Comparison of ENCODE assay signal across 9 cellular contexts in the genomic region with DNA sequence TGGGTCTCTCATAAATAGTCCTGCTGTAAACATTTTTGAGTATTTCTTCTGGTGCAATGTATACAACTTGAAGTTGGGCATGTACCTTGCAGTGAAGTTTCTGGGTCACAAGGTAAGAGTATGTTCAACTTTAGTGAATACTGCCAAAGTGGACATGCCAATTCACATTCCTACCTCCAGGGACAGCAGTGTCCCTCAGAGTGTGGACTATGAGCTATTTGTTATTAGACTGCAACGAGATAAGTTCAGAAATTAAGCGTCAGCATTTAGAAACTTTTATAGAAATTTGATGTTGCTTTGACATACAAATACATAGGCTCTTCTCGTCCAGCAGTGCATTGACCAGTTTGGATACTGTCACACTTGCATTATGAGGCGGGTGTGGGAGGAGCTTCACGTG. TPM values are rescaled to one million over a fixed set of nuclear protein-coding genes. Genes with fewer than 3 reads are reported as not detected.
DNase-seq lines count a peak whose midpoint lies in the region; ATAC-seq, FAIRE-seq and TF ChIP-seq lines count a peak whose summit lies in the region.
"Had no signal": no experiment of that assay in that cellular context is flagged by ENCODE, and none has a peak within 500 bp of the region (broad histone marks: within the 10 kb centered on the region; RNA-seq: fewer than 3 reads in every experiment).

No MANE protein-coding gene starts in this region.

- FAIRE-seq in kidney (lab: Jason Lieb, UNC) = peak; percentile 15

- H3K27me3 Mint-ChIP-seq in WTC11 (ENCODE audit: low read depth) = peaks cover 25% of the 10 kb centered on the region

- peaks cover 6% of the 10 kb centered on the region for H3K9me3 Mint-ChIP-seq in WTC11

- no peaks in the 10 kb centered on the region for H3K27me3 ChIP-seq in tibial nerve

- H3K4me3 ChIP-seq in kidney (ENCODE audit: low read length in 2 of 2) (no peak overlapping the region), tibial nerve (no peak overlapping the region)

- peaks cover 30% of the 10 kb centered on the region for H3K4me1 Mint-ChIP-seq in WTC11

- no peak overlapping the region for H3K27ac ChIP-seq in kidney (ENCODE audit: low read depth in 2 of 2, low read length in 2 of 2)
- no peak overlapping the region for H3K27ac ChIP-seq in tibial nerve

- intact Hi-C loops in kidney (cut with DNase I) = no loop called here

- H3K9ac ChIP-seq in kidney (ENCODE audit: low read length in 2 of 2) = no peak overlapping the region

- TF ChIP-seq EP300 in tibial nerve (IDR thresholded peaks at IDR 0.05) = no peak

- CTCF ChIA-PET in WTC11 (lab: Charles Lee) = interaction anchor here (0.5 to 1.8 kb wide), 23 partner anchors 9 to 498 kb away, joined by 3 to 20 read pairs (median 3); no protein-coding TSS in a partner anchor

- no peak for TF ChIP-seq POLR2A in tibial nerve (IDR thresholded peaks at IDR 0.05)

- peak; percentile 75 for TF ChIP-seq CTCF in WTC11 (IDR thresholded peaks at IDR 0.05)
- peak; percentile 85 for TF ChIP-seq CTCF in kidney (IDR thresholded peaks at IDR 0.05; ENCODE audit: borderline replicate concordance, extremely low read depth, insufficient read depth)
- peak; percentile 60 to 73 (median 68) for TF ChIP-seq CTCF in tibial nerve (IDR thresholded peaks at IDR 0.05)

- ATAC-seq in WTC11 (peak; percentile 28; the same call in 1 of the 2 replicates), GM18519 (IDR thresholded peaks at IDR 0.05; ENCODE audit: low FRiP score, unreplicated experiment) (no peak)

- POLR2A ChIA-PET in WTC11 (lab: Charles Lee) = no interaction called here

- H3K4me1 ChIP-seq in kidney (ENCODE audit: control insufficient read depth in 1 of 2, insufficient read depth in 1 of 2, low read depth in 1 of 2, low read length in 2 of 2) = peaks cover 0 to 8% of the 10 kb centered on the region in 2 donors
- H3K4me1 ChIP-seq in tibial nerve = peaks cover 0 to 25% (median 4%) of the 10 kb centered on the region in 4 donors

- H3K4me3 Mint-ChIP-seq in WTC11 = no peak overlapping the region

- 55 to 70% methylated on average over 5 of the region's 5 CpGs for WGBS in tibial nerve, 2 donors

- H3K9me3 ChIP-seq in kidney (ENCODE audit: control insufficient read depth in 1 of 2, low read length in 2 of 2) (no peaks in the 10 kb centered on the region), tibial nerve (no peaks in the 10 kb centered on the region)

- DNase-seq in DMS53 (lab: John Stamatoyannopoulos, UW) = peak; percentile 50
- DNase-seq in DMS53 treated with DMSO at 0.1 percent for 48 hours (lab: John Stamatoyannopoulos, UW; ENCODE audit: unreplicated experiment) = no peak
- DNase-seq in WTC11 (ENCODE audit: low spot score) = peak; percentile 34
- DNase-seq in kidney = no peak
- DNase-seq in tibial nerve (ENCODE audit: low spot score in 2 of 2) = no peak
- no peak for DNase-seq in MV-4-11 (lab: John Stamatoyannopoulos, UW)
- no peak for DNase-seq in NOMO-1 treated with dmso at 0.1 percent for 144 hours (lab: John Stamatoyannopoulos, UW; ENCODE audit: unreplicated experiment)
- DNase-seq: NCI-H2171 had no signal

- H3K36me3 ChIP-seq in kidney (ENCODE audit: control insufficient read depth in 1 of 2, insufficient read depth in 2 of 2, low read length in 2 of 2) (no peaks in the 10 kb centered on the region), tibial nerve (no peaks in the 10 kb centered on the region)

- H3K27ac Mint-ChIP-seq in WTC11 = no peak overlapping the region

- no peaks in the 10 kb centered on the region for H3K36me3 Mint-ChIP-seq in WTC11

TF ChIP-seq in WTC11, 78 proteins besides CTCF, POLR2A, EP300 and RAD21:
- TF ChIP-seq ESRRA (CRISPR knock-in tag; IDR thresholded peaks at IDR 0.05; ENCODE audit: borderline replicate concordance) = no peak
- TF ChIP-seq TEAD1 (CRISPR knock-in tag; IDR thresholded peaks at IDR 0.05) = peak; percentile 92; the same call in 1 of the 2 replicates
- no peak for TF ChIP-seq ZNF423 (CRISPR knock-in tag; IDR thresholded peaks at IDR 0.05)
- TF ChIP-seq, protein P1, sequence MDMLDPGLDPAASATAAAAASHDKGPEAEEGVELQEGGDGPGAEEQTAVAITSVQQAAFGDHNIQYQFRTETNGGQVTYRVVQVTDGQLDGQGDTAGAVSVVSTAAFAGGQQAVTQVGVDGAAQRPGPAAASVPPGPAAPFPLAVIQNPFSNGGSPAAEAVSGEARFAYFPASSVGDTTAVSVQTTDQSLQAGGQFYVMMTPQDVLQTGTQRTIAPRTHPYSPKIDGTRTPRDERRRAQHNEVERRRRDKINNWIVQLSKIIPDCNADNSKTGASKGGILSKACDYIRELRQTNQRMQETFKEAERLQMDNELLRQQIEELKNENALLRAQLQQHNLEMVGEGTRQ (CRISPR knock-in tag; IDR thresholded peaks at IDR 0.05) = no peak
- TF ChIP-seq SMAD3 (CRISPR knock-in tag; IDR thresholded peaks at IDR 0.05; ENCODE audit: borderline replicate concordance) = no peak
- TF ChIP-seq ZNF317 (CRISPR knock-in tag; IDR thresholded peaks at IDR 0.05; ENCODE audit: borderline replicate concordance, low read depth) = no peak
- TF ChIP-seq, protein P2, sequence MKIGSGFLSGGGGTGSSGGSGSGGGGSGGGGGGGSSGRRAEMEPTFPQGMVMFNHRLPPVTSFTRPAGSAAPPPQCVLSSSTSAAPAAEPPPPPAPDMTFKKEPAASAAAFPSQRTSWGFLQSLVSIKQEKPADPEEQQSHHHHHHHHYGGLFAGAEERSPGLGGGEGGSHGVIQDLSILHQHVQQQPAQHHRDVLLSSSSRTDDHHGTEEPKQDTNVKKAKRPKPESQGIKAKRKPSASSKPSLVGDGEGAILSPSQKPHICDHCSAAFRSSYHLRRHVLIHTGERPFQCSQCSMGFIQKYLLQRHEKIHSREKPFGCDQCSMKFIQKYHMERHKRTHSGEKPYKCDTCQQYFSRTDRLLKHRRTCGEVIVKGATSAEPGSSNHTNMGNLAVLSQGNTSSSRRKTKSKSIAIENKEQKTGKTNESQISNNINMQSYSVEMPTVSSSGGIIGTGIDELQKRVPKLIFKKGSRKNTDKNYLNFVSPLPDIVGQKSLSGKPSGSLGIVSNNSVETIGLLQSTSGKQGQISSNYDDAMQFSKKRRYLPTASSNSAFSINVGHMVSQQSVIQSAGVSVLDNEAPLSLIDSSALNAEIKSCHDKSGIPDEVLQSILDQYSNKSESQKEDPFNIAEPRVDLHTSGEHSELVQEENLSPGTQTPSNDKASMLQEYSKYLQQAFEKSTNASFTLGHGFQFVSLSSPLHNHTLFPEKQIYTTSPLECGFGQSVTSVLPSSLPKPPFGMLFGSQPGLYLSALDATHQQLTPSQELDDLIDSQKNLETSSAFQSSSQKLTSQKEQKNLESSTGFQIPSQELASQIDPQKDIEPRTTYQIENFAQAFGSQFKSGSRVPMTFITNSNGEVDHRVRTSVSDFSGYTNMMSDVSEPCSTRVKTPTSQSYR (CRISPR knock-in tag; IDR thresholded peaks at IDR 0.05) = no peak
- TF ChIP-seq, protein P3, sequence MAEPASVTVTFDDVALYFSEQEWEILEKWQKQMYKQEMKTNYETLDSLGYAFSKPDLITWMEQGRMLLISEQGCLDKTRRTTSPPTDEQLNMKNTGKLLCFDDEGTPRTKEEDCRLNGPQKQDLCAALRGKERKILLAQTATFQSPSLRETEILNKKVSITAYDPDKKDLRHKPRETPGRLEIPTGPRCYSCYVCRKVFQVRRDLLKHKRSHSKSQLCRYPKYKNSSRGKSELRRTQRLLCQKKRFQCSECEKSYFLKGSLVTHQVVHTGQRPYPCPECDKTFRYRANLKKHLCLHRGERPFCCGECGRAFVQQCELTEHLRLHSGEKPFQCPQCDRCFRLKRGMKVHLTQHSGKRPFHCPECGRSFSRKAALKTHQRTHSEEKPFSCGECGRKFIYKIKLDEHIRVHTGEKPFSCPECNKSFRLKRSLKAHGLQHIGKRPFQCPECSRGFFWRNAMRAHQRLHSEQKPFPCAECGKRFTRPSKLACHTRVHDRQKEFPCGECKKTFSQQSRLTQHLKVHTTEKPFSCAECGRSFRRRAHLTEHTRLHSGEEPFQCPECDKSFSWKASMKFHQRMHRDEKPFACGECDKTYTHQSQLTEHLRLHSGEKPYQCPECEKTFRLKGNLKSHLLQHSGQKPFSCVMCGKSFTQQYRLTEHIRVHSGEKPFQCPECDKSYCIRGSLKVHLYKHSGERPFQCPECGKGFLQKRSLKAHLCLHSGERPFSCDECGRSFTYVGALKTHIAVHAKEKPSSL (CRISPR knock-in tag; conservative IDR thresholded peaks at IDR 0.05) = no peak
- TF ChIP-seq JAZF1 (CRISPR knock-in tag; IDR thresholded peaks at IDR 0.05) = no peak
- TF ChIP-seq, protein P4, sequence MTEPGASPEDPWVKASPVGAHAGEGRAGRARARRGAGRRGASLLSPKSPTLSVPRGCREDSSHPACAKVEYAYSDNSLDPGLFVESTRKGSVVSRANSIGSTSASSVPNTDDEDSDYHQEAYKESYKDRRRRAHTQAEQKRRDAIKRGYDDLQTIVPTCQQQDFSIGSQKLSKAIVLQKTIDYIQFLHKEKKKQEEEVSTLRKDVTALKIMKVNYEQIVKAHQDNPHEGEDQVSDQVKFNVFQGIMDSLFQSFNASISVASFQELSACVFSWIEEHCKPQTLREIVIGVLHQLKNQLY (CRISPR knock-in tag; IDR thresholded peaks at IDR 0.05) = no peak
- no peak for TF ChIP-seq FOXJ3 (CRISPR knock-in tag; IDR thresholded peaks at IDR 0.05; ENCODE audit: borderline replicate concordance)
- TF ChIP-seq, protein P5, sequence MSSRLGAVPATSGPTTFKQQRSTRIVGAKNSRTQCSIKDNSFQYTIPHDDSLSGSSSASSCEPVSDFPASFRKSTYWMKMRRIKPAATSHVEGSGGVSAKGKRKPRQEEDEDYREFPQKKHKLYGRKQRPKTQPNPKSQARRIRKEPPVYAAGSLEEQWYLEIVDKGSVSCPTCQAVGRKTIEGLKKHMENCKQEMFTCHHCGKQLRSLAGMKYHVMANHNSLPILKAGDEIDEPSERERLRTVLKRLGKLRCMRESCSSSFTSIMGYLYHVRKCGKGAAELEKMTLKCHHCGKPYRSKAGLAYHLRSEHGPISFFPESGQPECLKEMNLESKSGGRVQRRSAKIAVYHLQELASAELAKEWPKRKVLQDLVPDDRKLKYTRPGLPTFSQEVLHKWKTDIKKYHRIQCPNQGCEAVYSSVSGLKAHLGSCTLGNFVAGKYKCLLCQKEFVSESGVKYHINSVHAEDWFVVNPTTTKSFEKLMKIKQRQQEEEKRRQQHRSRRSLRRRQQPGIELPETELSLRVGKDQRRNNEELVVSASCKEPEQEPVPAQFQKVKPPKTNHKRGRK (CRISPR knock-in tag; IDR thresholded peaks at IDR 0.05; ENCODE audit: borderline replicate concordance) = no peak
- TF ChIP-seq TEAD4 (CRISPR knock-in tag; IDR thresholded peaks at IDR 0.05) = peak; percentile 90; the same call in 1 of the 2 replicates
- TF ChIP-seq NFE2L1 (CRISPR knock-in tag; IDR thresholded peaks at IDR 0.05) = no peak

RNA-seq across cellular contexts. Expression of a gene that starts 7.2 kb away (rescaled TPM):
- total RNA-seq in WTC11 (2021) (0.94 to 1.4 TPM (median 1.3 TPM) in 3 replicates), kidney (8.7 TPM), tibial nerve (10 to 100 TPM; 32.4 to 88.7 (median 55.0) TPM)
- polyA plus RNA-seq in kidney (ENCODE audit: insufficient read depth, low read depth, low replicate concordance) = 6.9 TPM

Comparison
In these comparisons a context has a peak if more than half of its experiments do, and no peak if none do; other contexts are left out.
1. DNase-seq: peak in DMS53 (single experiment) and WTC11 (single experiment); none in DMS53 treated with DMSO at 0.1 percent for 48 hours (single experiment), kidney (single experiment), tibial nerve (0 of 2), MV-4-11 (single experiment) and NOMO-1 treated with dmso at 0.1 percent for 144 hours (single experiment).
2. Peak in every context shown above with its lines, with median percentiles within 50 percentile points of each other: CTCF ChIP-seq.